ENCODE assay signal across 8 cellular contexts in genomic region chr15:31366169-31366734, GRCh38. TPM values are rescaled to one million over a fixed set of nuclear protein-coding genes. Genes with fewer than 3 reads are reported as not detected.
DNase-seq lines count a peak whose midpoint lies in the region; ATAC-seq and TF ChIP-seq lines count a peak whose summit lies in the region.

No MANE protein-coding gene starts in this region.

- TF ChIP-seq CTCF in fibroblast of pulmonary artery (IDR thresholded peaks at IDR 0.05; ENCODE audit: low read length, missing control alignments), result peak; percentile 18

- in situ Hi-C loops in KBM-7 (cut with MboI; ENCODE audit: low pct_unique_long_range_greater_than_20kb, low sequenced_read_pairs), result no loop called here

- DNase-seq in EH (ENCODE audit: low read depth) (peak; percentile 36), SK-N-DZ (ENCODE audit: low spot score) (peak; percentile 37), fibroblast of pulmonary artery (ENCODE audit: low read depth) (peak; percentile 44), posterior cingulate gyrus (peak in 6 of 10 donors; percentile 33 to 93 (median 78)), KBM-7 (no peak), HT-29 (ENCODE audit: low spot score) (no peak)
- no peak for DNase-seq in stimulated activated CD4-positive, alpha-beta T cell treated with anti-CD3 and anti-CD28 coated beads, Interleukin-2, amount 100 ng/mL, for 48 hours

- no peak for ATAC-seq in GM18909 (IDR thresholded peaks at IDR 0.05; ENCODE audit: poor library complexity, unreplicated experiment)

- intact Hi-C loops in posterior cingulate gyrus (cut with DNase I), result loop anchor here (10.0 kb wide), 2 partner anchors 69 to 151 kb away; no protein-coding TSS in a partner anchor

- H3K4me3 ChIP-seq in fibroblast of pulmonary artery (replicated peaks; ENCODE audit: low read depth, low read length), result peak overlapping the region; percentile 25

RNA-seq across cellular contexts. Expression of gene KLF13, which starts 39.6 kb away (rescaled TPM):
- polyA plus RNA-seq in SK-N-DZ (2014; cell fraction: cytosol; rRNA removed), result 65.3 and 76.1 TPM in 2 replicates
- polyA plus RNA-seq in SK-N-DZ (2014; cell fraction: nucleus; rRNA removed), result 26.8 and 37.7 TPM in 2 replicates
- total RNA-seq in HT-29 (2014; rRNA removed; shearing (Covaris generic)), result 52.2 and 52.7 TPM in 2 replicates

Comparison
In these comparisons a context has a peak if more than half of its experiments do, and no peak if none do; other contexts are left out.
1. DNase-seq: peak in EH (single experiment), SK-N-DZ (single experiment), fibroblast of pulmonary artery (single experiment) and posterior cingulate gyrus (6 of 10); none in stimulated activated CD4-positive, alpha-beta T cell treated with anti-CD3 and anti-CD28 coated beads, Interleukin-2, amount 100 ng/mL, for 48 hours (0 of 2), KBM-7 (single experiment) and HT-29 (single experiment).